ENCODE assay signal across 20 cellular contexts in genomic region chr6:5126214-5126613, GRCh38. TPM values are rescaled to one million over a fixed set of nuclear protein-coding genes. Genes with fewer than 3 reads are reported as not detected.
DNase-seq lines count a peak whose midpoint lies in the region; ATAC-seq and TF ChIP-seq lines count a peak whose summit lies in the region.
"Had no signal": no experiment of that assay in that cellular context is flagged by ENCODE, and none has a peak within 500 bp of the region (broad histone marks: within the 10 kb centered on the region; RNA-seq: fewer than 3 reads in every experiment).

No MANE protein-coding gene starts in this region.

- peaks cover 32% of the 10 kb centered on the region for H3K4me1 Mint-ChIP-seq in GM23338
- peaks cover 2% of the 10 kb centered on the region for H3K4me1 Mint-ChIP-seq in T-helper 17 cell

- H3K4me3 ChIP-seq in GM23338 (no peak overlapping the region), fibroblast of the aortic adventitia (ENCODE audit: low read depth, low read length) (no peak overlapping the region), spleen (no peak overlapping the region)
- H3K4me3 ChIP-seq: upper lobe of right lung had no signal

- DNase-seq in GM23338 (ENCODE audit: low spot score) (peak; percentile 35), T-helper 17 cell (no peak), fibroblast of the aortic adventitia (ENCODE audit: low read depth) (peak; percentile 83), renal cortical epithelial cell (ENCODE audit: low read depth) (peak; percentile 39), spleen (no peak)
- DNase-seq in activated CD4-positive, alpha-beta T cell treated with anti-CD3 and anti-CD28 coated beads for 1 hour = no peak
- DNase-seq: activated naive CD4-positive, alpha-beta T cell treated with anti-CD3 and anti-CD28 coated beads, Interleukin-2, amount 50 U/mL, for 16 hours; caudate nucleus; CD8-positive, alpha-beta memory T cell; effector memory CD8-positive, alpha-beta T cell; naive thymus-derived CD8-positive, alpha-beta T cell; NCI-H187; NCI-H524 treated with DMSO at 0.1 percent for 48 hours; stimulated activated naive CD4-positive, alpha-beta T cell; upper lobe of right lung had no signal

- H3K79me2 ChIP-seq in GM23338 (replicated peaks; ENCODE audit: insufficient read depth) = no peaks in the 10 kb centered on the region

- no peaks in the 10 kb centered on the region for H3F3A ChIP-seq in GM23338 (replicated peaks; ENCODE audit: low read depth)

- peaks cover 4% of the 10 kb centered on the region for H3K4me1 ChIP-seq in GM23338 (ENCODE audit: insufficient read depth)
- H3K4me1 ChIP-seq in spleen = peaks cover 3 to 57% (median 23%) of the 10 kb centered on the region in 6 donors
- H3K4me1 ChIP-seq: upper lobe of right lung had no signal

- H3K27ac Mint-ChIP-seq in GM23338 = no peak overlapping the region
- H3K27ac Mint-ChIP-seq in T-helper 17 cell = peak overlapping the region; percentile 57
- H3K27ac Mint-ChIP-seq: effector memory CD8-positive, alpha-beta T cell; naive thymus-derived CD8-positive, alpha-beta T cell; progenitor cell of endocrine pancreas had no signal

- H4K20me1 ChIP-seq in GM23338 (replicated peaks; ENCODE audit: insufficient read depth) = no peaks in the 10 kb centered on the region; the same call in 1 of the 2 replicates

- H3K36me3 Mint-ChIP-seq in GM23338 (ENCODE audit: low read depth) (peaks cover under 1% of the 10 kb centered on the region; the same call in 1 of the 3 replicates), T-helper 17 cell (ENCODE audit: low read depth) (peaks cover 5% of the 10 kb centered on the region)

- H3K9me2 ChIP-seq in GM23338 (ENCODE audit: insufficient read depth) = no peaks in the 10 kb centered on the region

- no peaks in the 10 kb centered on the region for H3K9me3 ChIP-seq in T-helper 17 cell (ENCODE audit: control insufficient read depth, low read length, poor library complexity, severe bottlenecking)
- H3K9me3 ChIP-seq in spleen = no peaks in the 10 kb centered on the region
- H3K9me3 ChIP-seq: upper lobe of right lung had no signal

- no peak overlapping the region for H2AFZ ChIP-seq in GM23338

- H3K4me2 ChIP-seq in GM23338 = no peak overlapping the region

- ATAC-seq in GM23338 (peak; percentile 55), T-helper 17 cell (no peak), HG02642 (IDR thresholded peaks at IDR 0.05; ENCODE audit: poor library complexity, unreplicated experiment) (no peak), GM19328 (IDR thresholded peaks at IDR 0.05; ENCODE audit: unreplicated experiment) (no peak)
- ATAC-seq: effector memory CD8-positive, alpha-beta T cell; naive thymus-derived CD8-positive, alpha-beta T cell had no signal

- no peak overlapping the region for H3K4me3 Mint-ChIP-seq in GM23338
- no peak overlapping the region for H3K4me3 Mint-ChIP-seq in T-helper 17 cell
- H3K4me3 Mint-ChIP-seq: CD8-positive, alpha-beta memory T cell; effector memory CD8-positive, alpha-beta T cell; naive thymus-derived CD8-positive, alpha-beta T cell had no signal

- TF ChIP-seq CTCF in GM23338 (conservative IDR thresholded peaks at IDR 0.05; ENCODE audit: low read depth in 2 of 2) (no peak), fibroblast of the aortic adventitia (IDR thresholded peaks at IDR 0.05; ENCODE audit: insufficient read depth, low read length) (no peak), spleen (IDR thresholded peaks at IDR 0.05 in 8 of 11, conservative IDR thresholded peaks at IDR 0.05 in 3 of 11) (no peak)

- no peaks in the 10 kb centered on the region for H3K27me3 ChIP-seq in GM23338 (ENCODE audit: insufficient read depth)
- H3K27me3 ChIP-seq in spleen (replicated peaks in 1 of 7) = no peaks in the 10 kb centered on the region
- H3K27me3 ChIP-seq: foreskin keratinocyte, upper lobe of right lung had no signal

- 59 to 82% (median 68%) methylated on average over 3 to 4 of the region's 4 CpGs for WGBS in spleen, 5 donors

- no peaks in the 10 kb centered on the region for H3K9me3 Mint-ChIP-seq in GM23338
- H3K9me3 Mint-ChIP-seq: CD8-positive, alpha-beta memory T cell; effector memory CD8-positive, alpha-beta T cell; naive thymus-derived CD8-positive, alpha-beta T cell had no signal

- intact Hi-C loops in spleen (cut with DNase I; ENCODE audit: low total_unique reads) = no loop called here

- H3K27ac ChIP-seq in GM23338 (ENCODE audit: low read depth) (no peak overlapping the region), spleen (no peak overlapping the region)
- H3K27ac ChIP-seq: foreskin keratinocyte, upper lobe of right lung had no signal

- H3K36me3 ChIP-seq in GM23338 (ENCODE audit: insufficient read depth) (no peaks in the 10 kb centered on the region), spleen (no peaks in the 10 kb centered on the region)
- H3K36me3 ChIP-seq: upper lobe of right lung had no signal

- peaks cover 3% of the 10 kb centered on the region for H3K27me3 Mint-ChIP-seq in GM23338 (ENCODE audit: insufficient read depth, low read depth, poor library complexity)
- no peaks in the 10 kb centered on the region for H3K27me3 Mint-ChIP-seq in T-helper 17 cell
- H3K27me3 Mint-ChIP-seq: CD8-positive, alpha-beta memory T cell; effector memory CD8-positive, alpha-beta T cell; naive thymus-derived CD8-positive, alpha-beta T cell; progenitor cell of endocrine pancreas had no signal

- no peak for TF ChIP-seq POLR2A in spleen (IDR thresholded peaks at IDR 0.05)

TF ChIP-seq in GM23338, 12 proteins besides CTCF, POLR2A, EP300 and RAD21 (continues in another document):
- TF ChIP-seq POLR2AphosphoS5 (IDR thresholded peaks at IDR 0.05; ENCODE audit: low read depth) (no peak), ETS1 (IDR thresholded peaks at IDR 0.05) (no peak), NANOG (IDR thresholded peaks at IDR 0.05; ENCODE audit: borderline replicate concordance) (no peak), ZNF114 (CRISPR knock-in tag; IDR thresholded peaks at IDR 0.05) (no peak), CREB1 (CRISPR knock-in tag; IDR thresholded peaks at IDR 0.05; ENCODE audit: low read depth) (no peak), STAT1 (IDR thresholded peaks at IDR 0.05; ENCODE audit: unreplicated experiment) (no peak), EZH2 (IDR thresholded peaks at IDR 0.05; ENCODE audit: low read depth, unreplicated experiment) (no peak), JUNB (IDR thresholded peaks at IDR 0.05; ENCODE audit: unreplicated experiment) (no peak), ZNF331 (CRISPR knock-in tag; IDR thresholded peaks at IDR 0.05; ENCODE audit: low read depth) (no peak), EZH2phosphoT487 (IDR thresholded peaks at IDR 0.05; ENCODE audit: unreplicated experiment) (no peak)

RNA-seq across cellular contexts. Expression of gene PPP1R3G, which starts 41.1 kb away (rescaled TPM):
- total RNA-seq in GM23338 (2014; rRNA removed; shearing (Covaris generic)) = 0.24 and 0.31 TPM in 2 replicates
- polyA plus RNA-seq in GM23338 (2016; fragmentation: Nextera tagmentation; extraction: Ambion mirVana) (0.05 and 0.13 TPM in 2 replicates), spleen (1 to 10 TPM in 1 of 3 donors, under 1 TPM in 2; 0.54 to 2.0 (median 0.93) TPM)
- total RNA-seq in T-helper 17 cell (not detected), fibroblast of the aortic adventitia (ENCODE audit: low replicate concordance) (3.8 and 10.1 TPM in 2 replicates), renal cortical epithelial cell (4.7 and 6.3 TPM in 2 replicates), spleen (10 to 100 TPM in 1 of 7 donors, 1 to 10 TPM in 6; 2.2 to 10.1 (median 5.0) TPM)
- total RNA-seq: CD8-positive, alpha-beta memory T cell; HT1080 had no signal
- polyA plus RNA-seq: CD8-positive, alpha-beta memory T cell; naive thymus-derived CD8-positive, alpha-beta T cell had no signal

Comparison
In these comparisons a context has a peak if more than half of its experiments do, and no peak if none do; other contexts are left out.
1. DNase-seq: peak in GM23338 (single experiment), fibroblast of the aortic adventitia (single experiment) and renal cortical epithelial cell (single experiment); none in T-helper 17 cell (0 of 3), activated CD4-positive, alpha-beta T cell treated with anti-CD3 and anti-CD28 coated beads for 1 hour (single experiment) and spleen (single experiment).